Comparison of ENCODE assay signal across 9 cellular contexts in the genomic region with DNA sequence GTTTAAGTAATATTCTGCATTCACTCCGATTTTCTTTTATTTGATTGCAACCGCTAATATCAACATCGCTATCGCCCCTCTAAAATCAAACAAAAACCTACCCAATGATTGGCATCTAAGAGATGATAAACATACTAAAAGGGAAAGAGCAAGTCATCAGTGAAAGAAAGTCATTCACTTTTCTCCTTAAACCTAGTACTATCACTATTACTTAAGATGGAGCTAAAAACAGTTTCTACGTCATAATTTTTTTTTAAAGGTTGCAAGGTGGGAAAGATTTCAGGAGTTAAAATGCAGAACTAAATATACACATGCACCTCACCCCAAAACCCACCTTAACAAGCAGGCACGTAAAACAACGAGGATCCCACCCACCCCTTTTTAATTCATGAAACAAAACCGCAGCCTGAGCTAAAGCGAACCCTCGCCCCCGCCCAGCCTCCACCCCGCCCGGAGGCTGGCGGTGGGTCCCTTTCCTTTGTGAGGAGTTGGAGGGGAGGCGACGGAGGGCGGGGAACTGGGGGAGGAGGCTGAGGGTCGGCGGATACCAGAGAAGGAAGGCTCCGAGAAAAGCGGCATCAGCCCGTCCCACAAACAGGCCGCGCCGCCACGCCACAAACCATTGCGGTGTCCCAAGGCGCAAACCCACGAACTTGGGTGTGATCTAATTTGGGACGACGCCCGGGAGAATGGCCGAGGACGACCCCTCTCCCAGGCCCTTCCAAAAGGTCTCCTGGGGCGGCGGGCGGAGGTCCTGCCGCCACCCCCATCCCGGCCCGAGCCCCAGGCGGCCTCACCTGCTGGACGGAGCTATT. TPM values are rescaled to one million over a fixed set of nuclear protein-coding genes. Genes with fewer than 3 reads are reported as not detected.
DNase-seq lines count a peak whose midpoint lies in the region; ATAC-seq, FAIRE-seq and TF ChIP-seq lines count a peak whose summit lies in the region.
"Had no signal": no experiment of that assay in that cellular context is flagged by ENCODE, and none has a peak within 500 bp of the region (broad histone marks: within the 10 kb centered on the region; RNA-seq: fewer than 3 reads in every experiment).

No MANE protein-coding gene starts in this region.

- peak overlapping the region; percentile 90 for H3K4me3 Mint-ChIP-seq in CD4-positive, alpha-beta T cell
- peak overlapping the region; percentile 86 for H3K4me3 Mint-ChIP-seq in T-helper 1 cell treated with Interleukin-12 subunit alpha and Interleukin-12 subunit beta and Interleukin-4 antibody, amounts not matched to agents 30 μg/mL and 1 μg/mL, for 36 hours
- peak overlapping the region; percentile 92 for H3K4me3 Mint-ChIP-seq in astrocyte (ENCODE audit: unreplicated experiment)

- H3K27ac ChIP-seq in CD4-positive, alpha-beta T cell (ENCODE audit: low read depth, low read length): peak overlapping the region; percentile 98
- peak overlapping the region; percentile 100 for H3K27ac ChIP-seq in astrocyte (ENCODE audit: low read depth, low read length)
- H3K27ac ChIP-seq in smooth muscle cell (ENCODE audit: low read depth): peak overlapping the region; percentile 100

- H3K36me3 ChIP-seq in astrocyte (ENCODE audit: insufficient read depth, low read length) (no peaks in the 10 kb centered on the region), smooth muscle cell (ENCODE audit: low read depth) (no peaks in the 10 kb centered on the region)

- no peaks in the 10 kb centered on the region for H3K9me3 ChIP-seq in CD4-positive, alpha-beta T cell (ENCODE audit: control insufficient read depth, low read length)
- no peaks in the 10 kb centered on the region for H3K9me3 ChIP-seq in astrocyte (ENCODE audit: insufficient read depth, low read depth, low read length)
- no peaks in the 10 kb centered on the region for H3K9me3 ChIP-seq in iPS-18c (ENCODE audit: control insufficient read depth, insufficient read depth, low read length)
- H3K9me3 ChIP-seq in smooth muscle cell (replicated peaks; ENCODE audit: low read depth): no peaks in the 10 kb centered on the region

- H4K20me1 ChIP-seq in astrocyte (ENCODE audit: insufficient read depth, low read length) (peaks cover 50% of the 10 kb centered on the region), smooth muscle cell (ENCODE audit: low read depth) (peaks cover 50% of the 10 kb centered on the region)

- H3F3A ChIP-seq in smooth muscle cell (ENCODE audit: low read depth): no peaks in the 10 kb centered on the region

- WGBS in smooth muscle cell (ENCODE audit: low lambda C conversion rate): under 1% methylated on average over 29 of the region's 42 CpGs

- H3K4me2 ChIP-seq in astrocyte (ENCODE audit: low read length) (peak overlapping the region; percentile 92), smooth muscle cell (peak overlapping the region; percentile 97)

- CTCF ChIA-PET in CD4-positive, alpha-beta T cell (lab: Charles Lee): interaction anchor here (1.2 to 2.2 kb wide), 3 partner anchors 19 to 214 kb away, joined by 3 to 7 read pairs (median 3); a partner anchor contains a TSS

- H3K79me2 ChIP-seq in astrocyte (ENCODE audit: insufficient read depth, low read length) (peaks cover 68% of the 10 kb centered on the region), smooth muscle cell (ENCODE audit: low read depth) (peaks cover 56% of the 10 kb centered on the region)

- H2AFZ ChIP-seq in astrocyte (ENCODE audit: low read depth, low read length) (peak overlapping the region; percentile 99), smooth muscle cell (ENCODE audit: low read depth) (peak overlapping the region; percentile 91)

- H3K9me3 Mint-ChIP-seq in CD4-positive, alpha-beta T cell: no peaks in the 10 kb centered on the region
- no peaks in the 10 kb centered on the region for H3K9me3 Mint-ChIP-seq in T-helper 1 cell treated with Interleukin-12 subunit alpha and Interleukin-12 subunit beta and Interleukin-4 antibody, amounts not matched to agents 30 μg/mL and 1 μg/mL, for 36 hours
- no peaks in the 10 kb centered on the region for H3K9me3 Mint-ChIP-seq in astrocyte (ENCODE audit: unreplicated experiment)

- peak; percentile 38 for ATAC-seq in CD4-positive, alpha-beta T cell (ENCODE audit: poor library complexity)
- ATAC-seq in GM19455 (IDR thresholded peaks at IDR 0.05; ENCODE audit: unreplicated experiment) (peak; percentile 14), HG03571 (IDR thresholded peaks at IDR 0.05; ENCODE audit: unreplicated experiment) (peak; percentile 17)

- H3K4me1 ChIP-seq in astrocyte (ENCODE audit: insufficient read depth, low read length) (peaks cover 9% of the 10 kb centered on the region), smooth muscle cell (ENCODE audit: low read depth) (peaks cover 14% of the 10 kb centered on the region)

- peaks cover 37% of the 10 kb centered on the region for H3K36me3 Mint-ChIP-seq in CD4-positive, alpha-beta T cell (ENCODE audit: low read depth)
- H3K36me3 Mint-ChIP-seq in T-helper 1 cell treated with Interleukin-12 subunit alpha and Interleukin-12 subunit beta and Interleukin-4 antibody, amounts not matched to agents 30 μg/mL and 1 μg/mL, for 36 hours (ENCODE audit: low read depth): peaks cover 14% of the 10 kb centered on the region
- H3K36me3 Mint-ChIP-seq in astrocyte (ENCODE audit: low read depth, unreplicated experiment): no peaks in the 10 kb centered on the region

- H3K27me3 ChIP-seq in CD4-positive, alpha-beta T cell (ENCODE audit: control insufficient read depth, insufficient read depth, low read length): no peaks in the 10 kb centered on the region
- H3K27me3 ChIP-seq in astrocyte (ENCODE audit: insufficient read depth, low read length) (no peaks in the 10 kb centered on the region), smooth muscle cell (ENCODE audit: low read depth) (no peaks in the 10 kb centered on the region)

- no peak for TF ChIP-seq CTCF in CD4-positive, alpha-beta T cell (IDR thresholded peaks at IDR 0.05)
- TF ChIP-seq CTCF in astrocyte (IDR thresholded peaks at IDR 0.05; ENCODE audit: insufficient read depth, low read depth, low read length): no peak
- TF ChIP-seq CTCF in smooth muscle cell (IDR thresholded peaks at IDR 0.05; ENCODE audit: borderline replicate concordance, insufficient read depth, poor library complexity, severe bottlenecking): no peak

- H3K4me3 ChIP-seq in astrocyte (ENCODE audit: insufficient read depth, low read depth, low read length) (peak overlapping the region; percentile 84), iPS-18c (ENCODE audit: insufficient read depth, low read depth, low read length) (peak overlapping the region; percentile 89), smooth muscle cell (peak overlapping the region; percentile 84)

- peak overlapping the region; percentile 96 for H3K9ac ChIP-seq in astrocyte (ENCODE audit: low read length)
- peak overlapping the region; percentile 99 for H3K9ac ChIP-seq in smooth muscle cell (ENCODE audit: low read depth)

- no peak for FAIRE-seq in astrocyte (lab: Jason Lieb, UNC)
- FAIRE-seq: TTC549 had no signal

- POLR2A ChIA-PET in CD4-positive, alpha-beta T cell (lab: Charles Lee): interaction anchor here (0.5 to 3.5 kb wide), 19 partner anchors 10 to 273 kb away, joined by 3 to 61 read pairs (median 6); a partner anchor contains a TSS

- intact Hi-C loops in CD4-positive, alpha-beta T cell (cut with DNase I, micrococcal nuclease): loop anchor here (1.0 to 10.0 kb wide), 6 partner anchors 11 to 278 kb away; a partner anchor contains a TSS

- peak overlapping the region; percentile 94 for H3K27ac Mint-ChIP-seq in CD4-positive, alpha-beta T cell
- peak overlapping the region; percentile 97 for H3K27ac Mint-ChIP-seq in T-helper 1 cell treated with Interleukin-12 subunit alpha and Interleukin-12 subunit beta and Interleukin-4 antibody, amounts not matched to agents 30 μg/mL and 1 μg/mL, for 36 hours
- H3K27ac Mint-ChIP-seq in astrocyte (ENCODE audit: unreplicated experiment): peak overlapping the region; percentile 77

- no peaks in the 10 kb centered on the region for H3K27me3 Mint-ChIP-seq in CD4-positive, alpha-beta T cell
- no peaks in the 10 kb centered on the region for H3K27me3 Mint-ChIP-seq in T-helper 1 cell treated with Interleukin-12 subunit alpha and Interleukin-12 subunit beta and Interleukin-4 antibody, amounts not matched to agents 30 μg/mL and 1 μg/mL, for 36 hours (ENCODE audit: low read depth)
- no peaks in the 10 kb centered on the region for H3K27me3 Mint-ChIP-seq in astrocyte (ENCODE audit: low read depth, unreplicated experiment)

- DNase-seq in CD4-positive, alpha-beta T cell: peak; percentile 31 to 59 (median 40)
- DNase-seq in astrocyte (ENCODE audit: low read depth): peak; percentile 36
- no peak for DNase-seq in smooth muscle cell (lab: John Stamatoyannopoulos, UW; ENCODE audit: unreplicated experiment)
- no peak for DNase-seq in AG20443 (ENCODE audit: low spot score)

- H3K4me1 Mint-ChIP-seq in CD4-positive, alpha-beta T cell (ENCODE audit: low read depth): peaks cover 61% of the 10 kb centered on the region
- peaks cover 32% of the 10 kb centered on the region for H3K4me1 Mint-ChIP-seq in T-helper 1 cell treated with Interleukin-12 subunit alpha and Interleukin-12 subunit beta and Interleukin-4 antibody, amounts not matched to agents 30 μg/mL and 1 μg/mL, for 36 hours (ENCODE audit: low read depth)
- H3K4me1 Mint-ChIP-seq in astrocyte (ENCODE audit: low read depth, unreplicated experiment): peaks cover 10% of the 10 kb centered on the region

RNA-seq across cellular contexts. Expression of a gene that starts 0.8 kb away (rescaled TPM):
- 100 to 1,000 TPM; 178 to 185 TPM for total RNA-seq in CD4-positive, alpha-beta T cell
- total RNA-seq in astrocyte (99.3 and 102 TPM in 2 replicates), smooth muscle cell (106 and 116 TPM in 2 replicates)
- 36.2 and 41.8 TPM in 2 replicates for polyA plus RNA-seq in smooth muscle cell

Comparison
In these comparisons a context has a peak if more than half of its experiments do, and no peak if none do; other contexts are left out.
1. DNase-seq: peak in CD4-positive, alpha-beta T cell (10 of 10) and astrocyte (single experiment); none in smooth muscle cell (single experiment) and AG20443 (single experiment).
2. Peak in every context shown above with its lines, with median percentiles within 50 percentile points of each other: ATAC-seq, H3K27ac ChIP-seq, H3K27ac Mint-ChIP-seq, H3K4me3 Mint-ChIP-seq and H3K4me3 ChIP-seq.